21 cellular contexts compared by ENCODE assay signal in genomic region chr19:23523863-23524262, GRCh38.
"Had no signal": no experiment of that assay in that cellular context is flagged by ENCODE, and none has a peak within 500 bp of the region (broad histone marks: within the 10 kb centered on the region; RNA-seq: fewer than 3 reads in every experiment).

No MANE protein-coding gene starts in this region.

- H3K4me3 ChIP-seq: MG63, SJSA1, SK-N-MC had no signal

- H3K9me3 ChIP-seq: MG63 had no signal

- H3K4me1 ChIP-seq: SJSA1 had no signal

- H3K36me3 ChIP-seq: MG63, SJSA1 had no signal

- H3K27me3 ChIP-seq: MG63, SJSA1 had no signal

- DNase-seq: IMR-90, Karpas-422, KG1, MG63, NCI-H1092, NCI-H1105 treated with DMSO at 0.1 percent for 48 hours, NCI-H1417 treated with DMSO at 0.1 percent for 48 hours, NCI-H146, NCI-H1694 treated with DMSO at 0.1 percent for 48 hours, NCI-H1930, NCI-H2081, NCI-H2107, NCI-H2227 treated with DMSO at 0.1 percent for 48 hours, NCI-H524, NCI-H526 treated with DMSO at 0.1 percent for 48 hours, NCI-H774, SIG-M5 had no signal

- ATAC-seq: HepG2 had no signal

- H3K27ac ChIP-seq: RWPE1, SJSA1, SK-N-MC had no signal
